Comparison of ENCODE assay signal across 31 cellular contexts in the genomic region with DNA sequence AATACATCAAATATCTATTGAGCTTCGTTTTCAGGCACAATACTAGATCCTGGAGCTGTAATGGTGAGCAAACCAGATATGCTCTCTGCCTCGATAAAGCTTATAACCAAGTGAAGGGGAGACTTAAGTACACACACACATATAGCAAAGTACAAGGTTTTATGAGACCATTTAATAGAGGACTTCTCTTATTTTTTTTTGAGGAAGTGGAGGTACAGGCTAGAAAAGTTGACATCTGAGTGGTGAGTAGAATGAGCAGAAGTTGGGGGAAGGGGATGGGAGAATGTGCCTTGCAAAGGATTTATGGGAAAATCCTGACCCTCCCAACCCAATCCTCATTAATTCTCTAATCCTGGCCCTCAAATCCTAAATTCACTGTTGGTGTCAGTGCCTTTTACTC. TPM values are rescaled to one million over a fixed set of nuclear protein-coding genes. Genes with fewer than 3 reads are reported as not detected.
"Had no signal": no experiment of that assay in that cellular context is flagged by ENCODE, and none has a peak within 500 bp of the region (broad histone marks: within the 10 kb centered on the region; RNA-seq: fewer than 3 reads in every experiment).

No MANE protein-coding gene starts in this region.

- DNase-seq: activated CD4-positive, alpha-beta T cell treated with anti-CD3 and anti-CD28 coated beads for 4 hours; activated CD4-positive, alpha-beta T cell treated with anti-CD3 and anti-CD28 coated beads, Interleukin-2, amount 50 U/mL, for 4 hours; activated naive CD4-positive, alpha-beta T cell; activated T-cell treated with anti-CD3 and anti-CD28 coated beads for 4 hours; activated T-cell treated with anti-CD3 and anti-CD28 coated beads, Interleukin-2, amount 50 U/mL, for 72 hours; dermis blood vessel endothelial cell; effector CD4-positive, alpha-beta T cell; foreskin keratinocyte; heart left ventricle; hypothalamus; immature natural killer cell; naive B cell; occipital lobe; psoas muscle; stimulated activated CD4-positive, alpha-beta T cell treated with anti-CD3 and anti-CD28 coated beads, Interleukin-15, amount 100 ng/mL, for 24 hours; stimulated activated CD4-positive, alpha-beta T cell treated with anti-CD3 and anti-CD28 coated beads, Interleukin-2, amount 100 ng/mL, for 24 hours; stimulated activated naive B cell treated with anti-CD40 and anti-IgM and Interleukin-4, amounts not matched to agents 10 μg/mL and 1 μg/mL and 100 μg/mL, for 72 hours; stomach; thyroid gland; upper lobe of left lung had no signal

- H3K36me3 ChIP-seq: breast epithelium, heart left ventricle, right atrium auricular region, thyroid gland, upper lobe of left lung had no signal

- H3K4me1 ChIP-seq: breast epithelium, esophagus muscularis mucosa, foreskin keratinocyte, heart left ventricle, parathyroid adenoma, right atrium auricular region, stomach, thyroid gland, upper lobe of left lung had no signal

- FAIRE-seq: colon had no signal

- H3K27me3 Mint-ChIP-seq: central memory CD8-positive, alpha-beta T cell; naive B cell; stimulated activated naive B cell treated with anti-CD40 and anti-IgM and Interleukin-4, amounts not matched to agents 10 μg/mL and 1 μg/mL and 100 μg/mL, for 72 hours had no signal

- H3K9me3 ChIP-seq: breast epithelium, esophagus muscularis mucosa, heart left ventricle, psoas muscle, right atrium auricular region, stomach, thyroid gland, upper lobe of left lung had no signal

- ATAC-seq: activated naive CD4-positive, alpha-beta T cell treated with anti-CD3 and anti-CD28 coated beads, Interleukin-2, amount 50 U/mL, for 72 hours; activated T-cell treated with anti-CD3 and anti-CD28 coated beads, Interleukin-2, amount 50 U/mL, for 72 hours; foreskin keratinocyte; heart left ventricle; psoas muscle; stimulated activated naive B cell treated with anti-CD40 and anti-IgM and Interleukin-4, amounts not matched to agents 10 μg/mL and 1 μg/mL and 100 μg/mL, for 72 hours had no signal

- H3K4me3 Mint-ChIP-seq: activated T-cell treated with anti-CD3 and anti-CD28 coated beads, Interleukin-2, amount 50 U/mL, for 72 hours; central memory CD8-positive, alpha-beta T cell; immature natural killer cell; mesothelial cell of epicardium; naive B cell; neural crest cell; stimulated activated naive B cell treated with anti-CD40 and anti-IgM and Interleukin-4, amounts not matched to agents 10 μg/mL and 1 μg/mL and 100 μg/mL, for 72 hours had no signal

- H3K9me3 Mint-ChIP-seq: activated naive CD4-positive, alpha-beta T cell treated with anti-CD3 and anti-CD28 coated beads, Interleukin-2, amount 50 U/mL, for 72 hours; activated T-cell treated with anti-CD3 and anti-CD28 coated beads, Interleukin-2, amount 50 U/mL, for 72 hours; central memory CD8-positive, alpha-beta T cell; immature natural killer cell; mesothelial cell of epicardium; naive B cell; stimulated activated naive B cell treated with anti-CD40 and anti-IgM and Interleukin-4, amounts not matched to agents 10 μg/mL and 1 μg/mL and 100 μg/mL, for 72 hours had no signal

- H3K4me3 ChIP-seq: breast epithelium, esophagus muscularis mucosa, heart left ventricle, psoas muscle, right atrium auricular region, stomach, thyroid gland, upper lobe of left lung had no signal

- H3K27ac ChIP-seq: breast epithelium, esophagus muscularis mucosa, foreskin keratinocyte, heart left ventricle, parathyroid adenoma, psoas muscle, right atrium auricular region, stomach, thyroid gland, upper lobe of left lung had no signal

- H3K4me1 Mint-ChIP-seq: central memory CD8-positive, alpha-beta T cell; immature natural killer cell; mesothelial cell of epicardium; stimulated activated naive B cell treated with anti-CD40 and anti-IgM and Interleukin-4, amounts not matched to agents 10 μg/mL and 1 μg/mL and 100 μg/mL, for 72 hours had no signal

- H3K27ac Mint-ChIP-seq: activated naive CD4-positive, alpha-beta T cell treated with anti-CD3 and anti-CD28 coated beads, Interleukin-2, amount 50 U/mL, for 72 hours; activated T-cell treated with anti-CD3 and anti-CD28 coated beads, Interleukin-2, amount 50 U/mL, for 72 hours; mesothelial cell of epicardium; naive B cell; stimulated activated naive B cell treated with anti-CD40 and anti-IgM and Interleukin-4, amounts not matched to agents 10 μg/mL and 1 μg/mL and 100 μg/mL, for 72 hours had no signal

- H3K36me3 Mint-ChIP-seq: naive B cell had no signal

- H3K27me3 ChIP-seq: breast epithelium, esophagus muscularis mucosa, foreskin keratinocyte, heart left ventricle, right atrium auricular region, stomach, thyroid gland, upper lobe of left lung had no signal

RNA-seq across cellular contexts. Expression of gene OPN1SW, which starts 23.9 kb away (rescaled TPM):
- total RNA-seq: activated naive CD4-positive, alpha-beta T cell treated with anti-CD3 and anti-CD28 coated beads, Interleukin-2, amount 50 U/mL, for 72 hours; activated T-cell treated with anti-CD3 and anti-CD28 coated beads, Interleukin-2, amount 50 U/mL, for 72 hours; breast epithelium; dermis blood vessel endothelial cell; esophagus muscularis mucosa; foreskin keratinocyte; heart left ventricle; kidney epithelial cell; lower leg skin; mesothelial cell of epicardium; neural crest cell; occipital lobe; psoas muscle; right atrium auricular region; stomach; thyroid gland; upper lobe of left lung had no signal
- polyA plus RNA-seq: foreskin keratinocyte, heart left ventricle, immature natural killer cell, stomach had no signal

RNA-seq across cellular contexts. Expression of gene FLNC, which starts 30.8 kb away (rescaled TPM):
- polyA plus RNA-seq: immature natural killer cell had no signal
